In the genomic region with DNA sequence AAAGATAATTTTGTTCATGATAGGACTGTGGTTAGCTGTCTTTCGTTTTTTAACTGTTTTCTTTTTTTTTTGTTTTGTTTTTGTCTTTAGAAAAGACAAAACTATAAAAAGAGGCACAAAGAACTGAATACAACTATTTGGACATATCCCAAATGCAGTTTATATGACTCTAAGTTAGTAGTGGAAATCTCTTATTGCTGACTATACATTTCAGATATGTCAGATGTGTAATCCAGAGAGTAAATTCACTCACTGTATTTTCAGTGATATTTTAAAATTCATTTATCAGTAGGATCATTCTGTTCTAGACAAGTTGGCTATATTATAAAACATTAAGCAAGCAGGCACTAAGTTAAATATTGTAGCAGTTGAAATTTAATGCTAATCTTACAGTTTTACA, we compare ENCODE assay signal across 18 cellular contexts. TPM values are rescaled to one million over a fixed set of nuclear protein-coding genes. Genes with fewer than 3 reads are reported as not detected.
DNase-seq lines count a peak whose midpoint lies in the region; ATAC-seq, FAIRE-seq and TF ChIP-seq lines count a peak whose summit lies in the region.
"Had no signal": no experiment of that assay in that cellular context is flagged by ENCODE, and none has a peak within 500 bp of the region (broad histone marks: within the 10 kb centered on the region; RNA-seq: fewer than 3 reads in every experiment).

No MANE protein-coding gene starts in this region.

- H3K79me2 ChIP-seq in HepG2 (ENCODE audit: insufficient read depth, low read length) (peaks cover 96% of the 10 kb centered on the region), OCI-LY7 (ENCODE audit: insufficient read depth, low read depth, low read length) (peaks cover 100% of the 10 kb centered on the region)

- H3K9me3 ChIP-seq in HepG2 (ENCODE audit: low read length) (no peaks in the 10 kb centered on the region), right lobe of liver (no peaks in the 10 kb centered on the region), OCI-LY7 (ENCODE audit: low read length) (no peaks in the 10 kb centered on the region), tibial artery (no peaks in the 10 kb centered on the region)
- H3K9me3 ChIP-seq: colonic mucosa, lower lobe of right lung, SJSA1 had no signal

- CTCF ChIA-PET in HepG2 (lab: Yijun Ruan, JAX; ENCODE audit: low intra/inter-chr PET ratio, low total read pairs) (no interaction called here), OCI-LY7 (lab: Charles Lee; ENCODE audit: unreplicated experiment) (interaction anchor here (1.3 kb wide), 1 partner anchor 117 kb away, joined by 3 read pairs; no protein-coding TSS in a partner anchor)

- in situ Hi-C loops in HepG2 (cut with HindIII; ENCODE audit: extremely low pct_ligation_motif_present, low pct_unique_long_range_greater_than_20kb), result loop anchor here (10.0 kb wide), 1 partner anchor 120 kb away; a partner anchor contains a TSS
- in situ Hi-C loops in G401 (cut with HindIII; ENCODE audit: low sequenced_read_pairs), result no loop called here

- TF ChIP-seq POLR2A in HepG2 (IDR thresholded peaks at IDR 0.05; ENCODE audit: insufficient read depth in 1 of 2, low read depth in 2 of 2, low read length in 2 of 2), result no peak
- no peak for TF ChIP-seq POLR2A in right lobe of liver (IDR thresholded peaks at IDR 0.05)

- ATAC-seq in HepG2 (no peak), right lobe of liver (no peak)
- ATAC-seq: GM23338, lower lobe of right lung had no signal

- no peak for FAIRE-seq in HepG2 (lab: Jason Lieb, UNC)

- no peak for TF ChIP-seq RAD21 in HepG2 (CRISPR knock-in tag; IDR thresholded peaks at IDR 0.05)

- H3K36me3 ChIP-seq in HepG2 (replicated peaks in 1 of 2; ENCODE audit: control insufficient read depth in 1 of 2, insufficient read depth in 2 of 2, low read length in 2 of 2) (no peaks in the 10 kb centered on the region; a peak in 1 of 5 replicates), right lobe of liver (no peaks in the 10 kb centered on the region), OCI-LY7 (ENCODE audit: insufficient read depth, low read length) (peaks cover 37% of the 10 kb centered on the region), tibial artery (no peaks in the 10 kb centered on the region)
- H3K36me3 ChIP-seq: colonic mucosa, lower lobe of right lung had no signal

- no peaks in the 10 kb centered on the region for H3K27me3 Mint-ChIP-seq in dendritic cell treated with granulocyte-macrophage colony-stimulating factor and Interleukin-4, amounts not matched to agents 40 ng/mL and 50 ng/mL, for 4 days

- H3K9ac ChIP-seq in HepG2 (ENCODE audit: insufficient read depth, low read depth, low read length), result no peak overlapping the region

- H3K4me1 ChIP-seq in HepG2 (ENCODE audit: insufficient read depth, low read length), result peaks cover 49% of the 10 kb centered on the region
- peaks cover 0 to 39% (median 11%) of the 10 kb centered on the region in 4 donors for H3K4me1 ChIP-seq in right lobe of liver
- peaks cover 88% of the 10 kb centered on the region for H3K4me1 ChIP-seq in OCI-LY7 (ENCODE audit: insufficient read depth, low read length, poor library complexity, severe bottlenecking)
- peaks cover 0 to 88% (median 56%) of the 10 kb centered on the region in 4 donors for H3K4me1 ChIP-seq in tibial artery
- H3K4me1 ChIP-seq: colonic mucosa had no signal

- 75% methylated on average over 1 of the region's 1 CpG for WGBS in HepG2 (ENCODE audit: low lambda C conversion rate)
- 16% methylated on average over 1 of the region's 1 CpG for WGBS in right lobe of liver (ENCODE audit: insufficient coverage, low coverage, low lambda C conversion rate, missing lambda C conversion rate)

- intact Hi-C loops in HepG2 (cut with micrococcal nuclease; ENCODE audit: unreplicated experiment), result no loop called here
- intact Hi-C loops in right lobe of liver (cut with DNase I), result no loop called here
- intact Hi-C loops in OCI-LY7 (cut with micrococcal nuclease; ENCODE audit: unreplicated experiment), result loop anchor here (10.0 kb wide), 3 partner anchors 130 to 750 kb away; a partner anchor contains a TSS
- intact Hi-C loops in dendritic cell treated with granulocyte-macrophage colony-stimulating factor and Interleukin-4, amounts not matched to agents 40 ng/mL and 50 ng/mL, for 4 days (cut with micrococcal nuclease), result no loop called here
- intact Hi-C loops in tibial artery (cut with DNase I; ENCODE audit: low total_unique reads), result no loop called here

- no peak overlapping the region for H3K4me2 ChIP-seq in HepG2 (ENCODE audit: low read depth, low read length)
- peak overlapping the region; percentile 56 for H3K4me2 ChIP-seq in OCI-LY7 (ENCODE audit: low read length)
- H3K4me2 ChIP-seq: GM23338 had no signal

- POLR2A ChIA-PET in HepG2 (lab: Yijun Ruan, JAX), result interaction anchor here (1.1 kb wide), 1 partner anchor 118 kb away, joined by 3 read pairs; no protein-coding TSS in a partner anchor
- POLR2A ChIA-PET in OCI-LY7 (lab: Charles Lee), result interaction anchor here (0.9 to 5.4 kb wide), 5 partner anchors 10 to 118 kb away, joined by 3 to 19 read pairs (median 6); no protein-coding TSS in a partner anchor

- no TSS peak for BruUV-seq in HepG2 (replicated peaks; lab: Mats Ljungman, UMichigan)
- BruUV-seq in OCI-LY7 (replicated peaks; lab: Mats Ljungman, UMichigan), result no TSS peak

- H3K27ac ChIP-seq in HepG2 (ENCODE audit: extremely low read length, insufficient read depth, low read length) (no peak overlapping the region), right lobe of liver (no peak overlapping the region), OCI-LY7 (ENCODE audit: low read depth, low read length, poor library complexity, severe bottlenecking) (peak overlapping the region; percentile 18), tibial artery (peak overlapping the region; percentile 46 to 99)
- H3K27ac ChIP-seq: colonic mucosa, lower lobe of right lung, SJSA1 had no signal

- H3K4me3 Mint-ChIP-seq in dendritic cell treated with granulocyte-macrophage colony-stimulating factor and Interleukin-4, amounts not matched to agents 40 ng/mL and 50 ng/mL, for 4 days, result no peak overlapping the region
- H3K4me3 Mint-ChIP-seq: GM23338, nephron progenitor cell had no signal

- H3K4me1 Mint-ChIP-seq in dendritic cell treated with granulocyte-macrophage colony-stimulating factor and Interleukin-4, amounts not matched to agents 40 ng/mL and 50 ng/mL, for 4 days (ENCODE audit: low read depth), result peaks cover 53% of the 10 kb centered on the region

- no peak overlapping the region for H3K4me3 ChIP-seq in HepG2 (replicated peaks in 1 of 3; ENCODE audit: insufficient read depth in 1 of 3, low read depth in 2 of 3, low read length in 3 of 3)
- no peak overlapping the region for H3K4me3 ChIP-seq in right lobe of liver
- peak overlapping the region; percentile 39 for H3K4me3 ChIP-seq in OCI-LY7 (ENCODE audit: low read depth, low read length, poor library complexity, severe bottlenecking)
- no peak overlapping the region for H3K4me3 ChIP-seq in tibial artery
- H3K4me3 ChIP-seq: colonic mucosa, GM23338, lower lobe of right lung, SJSA1 had no signal

- TF ChIP-seq EP300 in HepG2 (IDR thresholded peaks at IDR 0.05; ENCODE audit: low read depth in 2 of 2, low read length in 2 of 2) (no peak), HepG2 (CRISPR knock-in tag; IDR thresholded peaks at IDR 0.05; ENCODE audit: borderline replicate concordance) (no peak)

- TF ChIP-seq CTCF in HepG2 (CRISPR knock-in tag; IDR thresholded peaks at IDR 0.05) (no peak), right lobe of liver (IDR thresholded peaks at IDR 0.05) (no peak), OCI-LY7 (conservative IDR thresholded peaks at IDR 0.05; ENCODE audit: low read length) (no peak), tibial artery (IDR thresholded peaks at IDR 0.05) (no peak)

- no peaks in the 10 kb centered on the region for H3K9me2 ChIP-seq in OCI-LY7 (ENCODE audit: insufficient read depth, low read length)

- H3K9me3 Mint-ChIP-seq in dendritic cell treated with granulocyte-macrophage colony-stimulating factor and Interleukin-4, amounts not matched to agents 40 ng/mL and 50 ng/mL, for 4 days, result no peaks in the 10 kb centered on the region
- H3K9me3 Mint-ChIP-seq: GM23338, nephron progenitor cell had no signal

- peaks cover 7% of the 10 kb centered on the region for H4K20me1 ChIP-seq in HepG2 (ENCODE audit: insufficient read depth, low read length)
- H4K20me1 ChIP-seq in OCI-LY7 (ENCODE audit: insufficient read depth, low read length), result peaks cover 34% of the 10 kb centered on the region; the same call in 1 of the 2 replicates

- peak overlapping the region; percentile 31 for H3K27ac Mint-ChIP-seq in dendritic cell treated with granulocyte-macrophage colony-stimulating factor and Interleukin-4, amounts not matched to agents 40 ng/mL and 50 ng/mL, for 4 days
- H3K27ac Mint-ChIP-seq: GM23338, nephron progenitor cell had no signal

- H3K36me3 Mint-ChIP-seq in dendritic cell treated with granulocyte-macrophage colony-stimulating factor and Interleukin-4, amounts not matched to agents 40 ng/mL and 50 ng/mL, for 4 days (ENCODE audit: low read depth), result peaks cover 52% of the 10 kb centered on the region

- H3K27me3 ChIP-seq in HepG2 (ENCODE audit: control insufficient read depth in 1 of 2, insufficient read depth in 2 of 2, low read length in 2 of 2) (no peaks in the 10 kb centered on the region), right lobe of liver (no peaks in the 10 kb centered on the region), tibial artery (no peaks in the 10 kb centered on the region)
- H3K27me3 ChIP-seq: colonic mucosa, SJSA1 had no signal

- H2AFZ ChIP-seq in HepG2 (ENCODE audit: low read length) (no peak overlapping the region), OCI-LY7 (ENCODE audit: low read length) (no peak overlapping the region)
- H2AFZ ChIP-seq: GM23338 had no signal

- DNase-seq in HepG2 (ENCODE audit: low spot score), result no peak
- DNase-seq in right lobe of liver, result no peak
- DNase-seq in OCI-LY7 (ENCODE audit: low spot score), result no peak
- DNase-seq in tibial artery, result no peak
- DNase-seq in mesenteric fat pad (ENCODE audit: low spot score), result no peak
- DNase-seq in cerebellum (ENCODE audit: low spot score), result no peak
- no peak for DNase-seq in G401 (ENCODE audit: low spot score)
- DNase-seq: aorta, colonic mucosa, DMS79, lower lobe of right lung, NCI-H1694 treated with DMSO at 0.1 percent for 48 hours, NCI-H446, nephron progenitor cell, substantia nigra had no signal

RNA-seq across cellular contexts. Expression of a gene that starts 5.7 kb away (rescaled TPM):
- total RNA-seq in HepG2 (2016; rRNA removed; fragmentation: Illumina TruSeq; extraction: Trizol), result 19.0 and 28.6 TPM in 2 replicates
- total RNA-seq in HepG2 (2016; cell fraction: cytosol; rRNA removed; fragmentation: Illumina TruSeq; extraction: Trizol; ENCODE audit: low read depth), result 13.3 and 17.3 TPM in 2 replicates
- total RNA-seq in HepG2 (2016; cell fraction: insoluble cytoplasmic fraction; rRNA removed; fragmentation: Illumina TruSeq; extraction: Trizol), result 21.2 and 27.6 TPM in 2 replicates
- 29.9 and 30.2 TPM in 2 replicates for total RNA-seq in HepG2 (2016; cell fraction: membrane; rRNA removed; fragmentation: Illumina TruSeq; extraction: Trizol)
- 12.1 and 14.0 TPM in 2 replicates for total RNA-seq in HepG2 (2016; cell fraction: nucleus; rRNA removed; fragmentation: Illumina TruSeq; extraction: Trizol)
- 15.4 and 20.7 TPM in 2 replicates for polyA plus RNA-seq in HepG2 (2011; rRNA removed)
- 8.4 and 13.7 TPM in 2 replicates for polyA plus RNA-seq in HepG2 (2011; cell fraction: cytosol; rRNA removed)
- polyA plus RNA-seq in HepG2 (2011; cell fraction: nucleus; rRNA removed), result 2.6 and 3.5 TPM in 2 replicates
- polyA plus RNA-seq in HepG2 (2012), result 32.8 and 38.3 TPM in 2 replicates
- polyA plus RNA-seq in HepG2 (2016; cell fraction: cytosol; fragmentation: Illumina TruSeq; extraction: Trizol; ENCODE audit: low read depth), result 32.0 and 48.1 TPM in 2 replicates
- polyA plus RNA-seq in HepG2 (2016; cell fraction: insoluble cytoplasmic fraction; fragmentation: Illumina TruSeq; extraction: Trizol; ENCODE audit: low read depth), result 80.7 and 86.7 TPM in 2 replicates
- 59.2 and 73.6 TPM in 2 replicates for polyA plus RNA-seq in HepG2 (2016; cell fraction: membrane; fragmentation: Illumina TruSeq; extraction: Trizol; ENCODE audit: low read depth)
- polyA plus RNA-seq in HepG2 (2016; cell fraction: nucleus; fragmentation: Illumina TruSeq; extraction: Trizol; ENCODE audit: insufficient read depth, low read depth), result 36.4 and 36.5 TPM in 2 replicates
- 2.0 and 6.1 TPM in 2 replicates for polyA minus RNA-seq in HepG2 (2011; rRNA and poly(A)+ RNA removed; ENCODE audit: low replicate concordance)
- 7.9 and 10.7 TPM in 2 replicates for polyA minus RNA-seq in HepG2 (2011; cell fraction: cytosol; rRNA and poly(A)+ RNA removed)
- 8.0 TPM in 2 replicates for polyA minus RNA-seq in HepG2 (2011; cell fraction: nucleus; rRNA and poly(A)+ RNA removed)
- total RNA-seq in right lobe of liver, result 10 to 100 TPM; 25.9 to 53.8 (median 33.3) TPM
- total RNA-seq in OCI-LY7 (2014; rRNA removed; shearing (Covaris generic)), result 8.5 and 10.4 TPM in 2 replicates
- total RNA-seq in OCI-LY7 (2022), result 72.0 and 86.3 TPM in 2 replicates
- total RNA-seq in mesenteric fat pad, result 105 TPM
- 22.6 TPM for total RNA-seq in cerebellum
- 29.9 and 38.6 TPM in 2 replicates for total RNA-seq in G401 (2014; rRNA removed; shearing (Covaris generic))

Comparison
In these comparisons a context has a peak if more than half of its experiments do, and no peak if none do; other contexts are left out.
1. H3K27ac ChIP-seq: peak in OCI-LY7 (single experiment) and tibial artery (2 of 2); none in HepG2 (single experiment) and right lobe of liver (0 of 3).